9 cellular contexts compared by ENCODE assay signal in the genomic region with DNA sequence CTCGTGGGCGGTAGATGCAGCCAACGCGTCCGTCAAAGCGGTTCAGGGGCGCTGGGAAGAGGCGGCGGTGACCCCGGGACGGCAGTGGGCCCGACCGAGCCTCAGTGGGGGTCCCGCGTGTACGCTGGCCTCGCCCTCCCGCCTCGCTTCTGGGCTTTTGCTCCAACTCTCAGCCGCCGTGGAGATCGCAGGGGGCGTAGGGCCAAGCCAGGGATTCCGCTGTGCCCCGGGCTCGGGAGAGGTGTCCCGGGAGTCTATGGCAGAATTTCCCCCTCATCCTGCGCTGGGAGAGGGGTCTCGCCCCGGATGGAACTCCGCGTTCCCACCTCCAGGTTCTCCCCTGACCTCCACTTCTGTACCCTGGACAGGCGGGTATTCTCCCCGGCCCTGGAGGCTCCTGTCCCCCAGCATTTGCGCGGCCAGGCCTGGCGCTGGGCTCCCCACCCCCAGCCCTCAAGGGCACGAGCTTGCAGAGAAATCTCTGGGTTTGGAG.
DNase-seq lines count a peak whose midpoint lies in the region; ATAC-seq and TF ChIP-seq lines count a peak whose summit lies in the region.
"Had no signal": no experiment of that assay in that cellular context is flagged by ENCODE, and none has a peak within 500 bp of the region (broad histone marks: within the 10 kb centered on the region; RNA-seq: fewer than 3 reads in every experiment).

No MANE protein-coding gene starts in this region.

- H3K4me1 ChIP-seq in ascending aorta: peaks cover 0 to 3% of the 10 kb centered on the region in 2 donors

- H3K27ac ChIP-seq in ascending aorta: no peak overlapping the region

- POLR2A ChIA-PET in activated CD4-positive, alpha-beta T cell treated with anti-CD3 and anti-CD28 coated beads for 36 hours (lab: Charles Lee): no interaction called here

- H3K27me3 ChIP-seq in ascending aorta: peaks cover 5% of the 10 kb centered on the region

- no peak for DNase-seq in activated CD4-positive, alpha-beta T cell treated with anti-CD3 and anti-CD28 coated beads for 36 hours
- DNase-seq in activated CD4-positive, alpha-beta T cell treated with anti-CD3 and anti-CD28 coated beads, Interleukin-2, amount 50 U/mL, for 48 hours: no peak
- DNase-seq in ascending aorta (ENCODE audit: low spot score in 2 of 2): no peak
- peak; percentile 54 for DNase-seq in islet precursor cell
- peak in 1 of 2 donors; percentile 47 for DNase-seq in stimulated activated effector memory CD8-positive, alpha-beta T cell treated with anti-CD3 and anti-CD28 coated beads, Interleukin-12 subunit alpha, Interleukin-12 subunit beta, amount 100 ng/mL, for 72 hours (ENCODE audit: low spot score in 2 of 2)
- DNase-seq in hypothalamus (lab: John Stamatoyannopoulos, UW): no peak
- DNase-seq in NCI-H1105 treated with DMSO at 0.1 percent for 48 hours (lab: John Stamatoyannopoulos, UW): no peak
- no peak for DNase-seq in activated T-helper 1 cell treated with anti-CD3 and anti-CD28 coated beads, Interleukin-12 subunit alpha, Interleukin-12 subunit beta, Interleukin-2, Interleukin-4 antibody, amounts not matched to agents 30 ng/mL and 10 ng/mL and 1 ng/mL, durations not matched to agents 14 hours and 24 hours and 36 hours (ENCODE audit: low spot score)

- H3K4me3 ChIP-seq in ascending aorta: peak overlapping the region; percentile 23 to 33

- CTCF ChIA-PET in activated CD4-positive, alpha-beta T cell treated with anti-CD3 and anti-CD28 coated beads for 36 hours (lab: Charles Lee): interaction anchor here (0.8 to 1.4 kb wide), 3 partner anchors 10 to 23 kb away, joined by 4 read pairs; no protein-coding TSS in a partner anchor

- no peaks in the 10 kb centered on the region for H3K36me3 ChIP-seq in ascending aorta

- H3K36me3 Mint-ChIP-seq in activated CD4-positive, alpha-beta T cell treated with anti-CD3 and anti-CD28 coated beads for 36 hours (ENCODE audit: low read depth): no peaks in the 10 kb centered on the region
- H3K36me3 Mint-ChIP-seq in stimulated activated effector memory CD8-positive, alpha-beta T cell treated with anti-CD3 and anti-CD28 coated beads, Interleukin-12 subunit alpha, Interleukin-12 subunit beta, amount 100 ng/mL, for 72 hours: no peaks in the 10 kb centered on the region
- H3K36me3 Mint-ChIP-seq in activated T-helper 1 cell treated with anti-CD3 and anti-CD28 coated beads, Interleukin-12 subunit alpha, Interleukin-12 subunit beta, Interleukin-2, Interleukin-4 antibody, amounts not matched to agents 30 ng/mL and 10 ng/mL and 1 ng/mL, durations not matched to agents 14 hours and 24 hours and 36 hours (ENCODE audit: low read depth): no peaks in the 10 kb centered on the region

- no peak overlapping the region for H3K27ac Mint-ChIP-seq in activated CD4-positive, alpha-beta T cell treated with anti-CD3 and anti-CD28 coated beads for 36 hours
- no peak overlapping the region for H3K27ac Mint-ChIP-seq in stimulated activated effector memory CD8-positive, alpha-beta T cell treated with anti-CD3 and anti-CD28 coated beads, Interleukin-12 subunit alpha, Interleukin-12 subunit beta, amount 100 ng/mL, for 72 hours
- no peak overlapping the region for H3K27ac Mint-ChIP-seq in activated T-helper 1 cell treated with anti-CD3 and anti-CD28 coated beads, Interleukin-12 subunit alpha, Interleukin-12 subunit beta, Interleukin-2, Interleukin-4 antibody, amounts not matched to agents 30 ng/mL and 10 ng/mL and 1 ng/mL, durations not matched to agents 14 hours and 24 hours and 36 hours
- H3K27ac Mint-ChIP-seq: activated T-helper 2 cell treated with anti-CD3 and anti-CD28 coated beads, Interferon-gamma antibody, Interleukin-2, Interleukin-4, amounts not matched to agents 10 μg/mL and 5 μg/mL and 100 μg/mL, durations not matched to agents 14 hours and 24 hours and 36 hours had no signal

- peaks cover 13% of the 10 kb centered on the region for H3K4me1 Mint-ChIP-seq in activated CD4-positive, alpha-beta T cell treated with anti-CD3 and anti-CD28 coated beads for 36 hours
- H3K4me1 Mint-ChIP-seq in stimulated activated effector memory CD8-positive, alpha-beta T cell treated with anti-CD3 and anti-CD28 coated beads, Interleukin-12 subunit alpha, Interleukin-12 subunit beta, amount 100 ng/mL, for 72 hours: peaks cover 26% of the 10 kb centered on the region
- no peaks in the 10 kb centered on the region for H3K4me1 Mint-ChIP-seq in activated T-helper 1 cell treated with anti-CD3 and anti-CD28 coated beads, Interleukin-12 subunit alpha, Interleukin-12 subunit beta, Interleukin-2, Interleukin-4 antibody, amounts not matched to agents 30 ng/mL and 10 ng/mL and 1 ng/mL, durations not matched to agents 14 hours and 24 hours and 36 hours (ENCODE audit: low read depth)

- H3K27me3 Mint-ChIP-seq in activated CD4-positive, alpha-beta T cell treated with anti-CD3 and anti-CD28 coated beads for 36 hours: peaks cover 66% of the 10 kb centered on the region
- peaks cover 58% of the 10 kb centered on the region for H3K27me3 Mint-ChIP-seq in activated T-helper 1 cell treated with anti-CD3 and anti-CD28 coated beads, Interleukin-12 subunit alpha, Interleukin-12 subunit beta, Interleukin-2, Interleukin-4 antibody, amounts not matched to agents 30 ng/mL and 10 ng/mL and 1 ng/mL, durations not matched to agents 14 hours and 24 hours and 36 hours (ENCODE audit: insufficient read depth)

- ATAC-seq in activated CD4-positive, alpha-beta T cell treated with anti-CD3 and anti-CD28 coated beads for 36 hours: peak; percentile 15
- ATAC-seq in stimulated activated effector memory CD8-positive, alpha-beta T cell treated with anti-CD3 and anti-CD28 coated beads, Interleukin-12 subunit alpha, Interleukin-12 subunit beta, amount 100 ng/mL, for 72 hours: peak; percentile 11

- H3K4me3 Mint-ChIP-seq in activated CD4-positive, alpha-beta T cell treated with anti-CD3 and anti-CD28 coated beads for 36 hours: no peak overlapping the region
- H3K4me3 Mint-ChIP-seq in stimulated activated effector memory CD8-positive, alpha-beta T cell treated with anti-CD3 and anti-CD28 coated beads, Interleukin-12 subunit alpha, Interleukin-12 subunit beta, amount 100 ng/mL, for 72 hours: peak overlapping the region; percentile 4
- no peak overlapping the region for H3K4me3 Mint-ChIP-seq in activated T-helper 1 cell treated with anti-CD3 and anti-CD28 coated beads, Interleukin-12 subunit alpha, Interleukin-12 subunit beta, Interleukin-2, Interleukin-4 antibody, amounts not matched to agents 30 ng/mL and 10 ng/mL and 1 ng/mL, durations not matched to agents 14 hours and 24 hours and 36 hours

- no peak for TF ChIP-seq CTCF in ascending aorta (IDR thresholded peaks at IDR 0.05)

- intact Hi-C loops in activated CD4-positive, alpha-beta T cell treated with anti-CD3 and anti-CD28 coated beads for 36 hours (cut with DNase I, micrococcal nuclease): loop anchor here (1.0 to 5.0 kb wide), 3 partner anchors 350 to 371 kb away; no protein-coding TSS in a partner anchor
- intact Hi-C loops in ascending aorta (cut with DNase I): no loop called here
- intact Hi-C loops in activated T-helper 1 cell treated with anti-CD3 and anti-CD28 coated beads, Interleukin-12 subunit alpha, Interleukin-12 subunit beta, Interleukin-2, Interleukin-4 antibody, amounts not matched to agents 30 ng/mL and 10 ng/mL and 1 ng/mL, durations not matched to agents 14 hours and 24 hours and 36 hours (cut with micrococcal nuclease): loop anchor here (2.0 kb wide), 1 partner anchor 371 kb away; no protein-coding TSS in a partner anchor

- H3K9me3 ChIP-seq in ascending aorta: no peaks in the 10 kb centered on the region

- H3K9me3 Mint-ChIP-seq in activated CD4-positive, alpha-beta T cell treated with anti-CD3 and anti-CD28 coated beads for 36 hours (ENCODE audit: low read depth): no peaks in the 10 kb centered on the region
- no peaks in the 10 kb centered on the region for H3K9me3 Mint-ChIP-seq in stimulated activated effector memory CD8-positive, alpha-beta T cell treated with anti-CD3 and anti-CD28 coated beads, Interleukin-12 subunit alpha, Interleukin-12 subunit beta, amount 100 ng/mL, for 72 hours
- no peaks in the 10 kb centered on the region for H3K9me3 Mint-ChIP-seq in activated T-helper 1 cell treated with anti-CD3 and anti-CD28 coated beads, Interleukin-12 subunit alpha, Interleukin-12 subunit beta, Interleukin-2, Interleukin-4 antibody, amounts not matched to agents 30 ng/mL and 10 ng/mL and 1 ng/mL, durations not matched to agents 14 hours and 24 hours and 36 hours
- H3K9me3 Mint-ChIP-seq: activated T-helper 2 cell treated with anti-CD3 and anti-CD28 coated beads, Interferon-gamma antibody, Interleukin-2, Interleukin-4, amounts not matched to agents 10 μg/mL and 5 μg/mL and 100 μg/mL, durations not matched to agents 14 hours and 24 hours and 36 hours had no signal
